Comparison of ENCODE assay signal across 1 cellular context in genomic region chr22:27866136-27867091, GRCh38.
TF ChIP-seq lines count a peak whose summit lies in the region.

No MANE protein-coding gene starts in this region.

TF ChIP-seq in GM23338, 12 proteins besides CTCF, POLR2A, EP300 and RAD21 (continued from another document):
- no peak for TF ChIP-seq ZNF462 (CRISPR knock-in tag; IDR thresholded peaks at IDR 0.05)
- TF ChIP-seq, protein P1, sequence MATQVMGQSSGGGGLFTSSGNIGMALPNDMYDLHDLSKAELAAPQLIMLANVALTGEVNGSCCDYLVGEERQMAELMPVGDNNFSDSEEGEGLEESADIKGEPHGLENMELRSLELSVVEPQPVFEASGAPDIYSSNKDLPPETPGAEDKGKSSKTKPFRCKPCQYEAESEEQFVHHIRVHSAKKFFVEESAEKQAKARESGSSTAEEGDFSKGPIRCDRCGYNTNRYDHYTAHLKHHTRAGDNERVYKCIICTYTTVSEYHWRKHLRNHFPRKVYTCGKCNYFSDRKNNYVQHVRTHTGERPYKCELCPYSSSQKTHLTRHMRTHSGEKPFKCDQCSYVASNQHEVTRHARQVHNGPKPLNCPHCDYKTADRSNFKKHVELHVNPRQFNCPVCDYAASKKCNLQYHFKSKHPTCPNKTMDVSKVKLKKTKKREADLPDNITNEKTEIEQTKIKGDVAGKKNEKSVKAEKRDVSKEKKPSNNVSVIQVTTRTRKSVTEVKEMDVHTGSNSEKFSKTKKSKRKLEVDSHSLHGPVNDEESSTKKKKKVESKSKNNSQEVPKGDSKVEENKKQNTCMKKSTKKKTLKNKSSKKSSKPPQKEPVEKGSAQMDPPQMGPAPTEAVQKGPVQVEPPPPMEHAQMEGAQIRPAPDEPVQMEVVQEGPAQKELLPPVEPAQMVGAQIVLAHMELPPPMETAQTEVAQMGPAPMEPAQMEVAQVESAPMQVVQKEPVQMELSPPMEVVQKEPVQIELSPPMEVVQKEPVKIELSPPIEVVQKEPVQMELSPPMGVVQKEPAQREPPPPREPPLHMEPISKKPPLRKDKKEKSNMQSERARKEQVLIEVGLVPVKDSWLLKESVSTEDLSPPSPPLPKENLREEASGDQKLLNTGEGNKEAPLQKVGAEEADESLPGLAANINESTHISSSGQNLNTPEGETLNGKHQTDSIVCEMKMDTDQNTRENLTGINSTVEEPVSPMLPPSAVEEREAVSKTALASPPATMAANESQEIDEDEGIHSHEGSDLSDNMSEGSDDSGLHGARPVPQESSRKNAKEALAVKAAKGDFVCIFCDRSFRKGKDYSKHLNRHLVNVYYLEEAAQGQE (IDR thresholded peaks at IDR 0.05; ENCODE audit: unreplicated experiment): no peak
- no peak for TF ChIP-seq POLR2AphosphoS5 (IDR thresholded peaks at IDR 0.05; ENCODE audit: low read depth)
- TF ChIP-seq JUNB (IDR thresholded peaks at IDR 0.05; ENCODE audit: unreplicated experiment): no peak
TF ChIP-seq in GM23338: peak in this region for 0.
